Comparison of ENCODE assay signal across 19 cellular contexts in genomic region chr16:51807551-51807950, GRCh38.
"Had no signal": no experiment of that assay in that cellular context is flagged by ENCODE, and none has a peak within 500 bp of the region (broad histone marks: within the 10 kb centered on the region; RNA-seq: fewer than 3 reads in every experiment).

No MANE protein-coding gene starts in this region.

- H3K27me3 ChIP-seq: cardiac muscle cell, ovary, testis, upper lobe of left lung had no signal

- DNase-seq: activated CD4-positive, alpha-beta T cell treated with anti-CD3 and anti-CD28 coated beads for 1 hour; activated CD4-positive, alpha-beta T cell treated with anti-CD3 and anti-CD28 coated beads, Interleukin-2, amount 50 U/mL, for 4 hours; activated gamma-delta T cell; dermis blood vessel endothelial cell; effector memory CD4-positive, alpha-beta T cell; foreskin fibroblast; glutamatergic neuron; hippocampal formation; islet precursor cell; naive thymus-derived CD4-positive, alpha-beta T cell; ovary; stimulated activated CD4-positive, alpha-beta T cell treated with anti-CD3 and anti-CD28 coated beads, Interleukin-4, amount 100 ng/mL, for 24 hours; SW 1271; T-helper 2 cell; testis; upper lobe of left lung; WERI-Rb-1 had no signal

- FAIRE-seq: endothelial cell of umbilical vein had no signal

- H3K4me3 ChIP-seq: cardiac muscle cell, ovary, testis, upper lobe of left lung had no signal

- H3K36me3 ChIP-seq: cardiac muscle cell, ovary, upper lobe of left lung, WERI-Rb-1 had no signal
